ENCODE assay signal across 8 cellular contexts in the genomic region with DNA sequence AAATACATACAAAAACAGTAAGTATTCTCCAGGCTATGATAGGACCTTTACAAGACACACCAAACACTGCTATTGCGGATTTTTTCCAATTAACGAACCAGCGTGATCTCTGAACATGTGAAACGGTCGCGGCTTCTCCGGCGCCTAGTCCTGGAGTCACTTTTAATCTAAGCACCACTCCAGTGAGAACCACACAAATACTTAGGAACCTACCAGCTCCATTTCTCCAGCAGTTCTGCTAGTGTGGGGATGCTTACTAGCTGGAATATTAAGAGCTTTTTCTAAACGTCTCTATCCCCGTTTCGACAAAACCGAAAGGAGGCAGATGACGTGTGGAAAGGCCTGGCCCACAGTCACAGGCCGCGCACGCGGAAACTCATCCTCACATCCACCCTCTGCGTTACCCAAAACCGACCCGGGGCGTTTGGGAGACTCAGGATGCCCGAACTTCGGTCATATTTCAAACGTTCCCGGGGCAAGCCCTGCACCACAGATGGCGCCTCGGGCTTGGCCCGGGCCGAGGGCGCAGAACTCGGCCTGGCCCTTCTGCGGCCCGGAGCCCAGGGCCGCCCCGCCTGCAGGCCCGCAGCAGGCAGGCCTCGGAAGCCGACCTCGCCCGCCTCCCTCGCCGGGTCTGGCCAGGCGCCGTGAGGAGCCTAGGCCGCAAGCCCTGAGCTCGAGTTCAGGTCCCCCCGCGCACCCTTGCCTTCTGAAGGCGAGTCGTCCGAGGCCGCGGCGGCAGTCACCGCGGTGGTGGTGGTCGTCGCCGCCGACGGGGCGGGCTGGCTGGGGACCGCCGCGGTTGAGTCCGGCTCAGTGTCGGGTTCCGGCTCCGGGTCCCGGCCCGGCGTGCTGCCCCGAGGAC. TPM values are rescaled to one million over a fixed set of nuclear protein-coding genes. Genes with fewer than 3 reads are reported as not detected.
DNase-seq lines count a peak whose midpoint lies in the region; ATAC-seq and TF ChIP-seq lines count a peak whose summit lies in the region.

No MANE protein-coding gene starts in this region.

- H3K27ac ChIP-seq in Panc1 (ENCODE audit: low read length) (peak overlapping the region; percentile 95), neural progenitor cell (peak overlapping the region; percentile 65), stomach (peak overlapping the region; percentile 98 to 100 (median 99))

- no peak for TF ChIP-seq POLR2A in stomach (IDR thresholded peaks at IDR 0.05)

- POLR2A ChIA-PET in Panc1 (lab: Charles Lee), result no interaction called here

- H3K36me3 Mint-ChIP-seq in neural progenitor cell, result peaks cover 7% of the 10 kb centered on the region

- 0 to 1% (median 0%) methylated on average over 21 to 73 of the region's 73 CpGs for WGBS in stomach, 5 donors

- peaks cover 65% of the 10 kb centered on the region for H3K79me2 ChIP-seq in neural progenitor cell (ENCODE audit: low read depth)

- H3K27ac Mint-ChIP-seq in neural progenitor cell, result peak overlapping the region; percentile 78

- no peak for TF ChIP-seq EP300 in stomach (IDR thresholded peaks at IDR 0.05)

- peak overlapping the region; percentile 93 for H3K4me3 Mint-ChIP-seq in neural progenitor cell

- peaks cover 10% of the 10 kb centered on the region for H3K27me3 Mint-ChIP-seq in neural progenitor cell (ENCODE audit: insufficient read depth, low read depth)

- TF ChIP-seq CTCF in BE2C (IDR thresholded peaks at IDR 0.05; ENCODE audit: low read depth, low read length), result no peak
- no peak for TF ChIP-seq CTCF in Panc1 (IDR thresholded peaks at IDR 0.05)
- no peak for TF ChIP-seq CTCF in fibroblast of villous mesenchyme (IDR thresholded peaks at IDR 0.05; ENCODE audit: insufficient read depth, low read depth, low read length)
- TF ChIP-seq CTCF in neural progenitor cell (IDR thresholded peaks at IDR 0.05), result no peak
- no peak for TF ChIP-seq CTCF in stomach (IDR thresholded peaks at IDR 0.05)

- H3K9me3 Mint-ChIP-seq in neural progenitor cell, result no peaks in the 10 kb centered on the region

- peak; percentile 33 for ATAC-seq in GM19035 (IDR thresholded peaks at IDR 0.05; ENCODE audit: unreplicated experiment)
- peak; percentile 30 for ATAC-seq in HG03342 (IDR thresholded peaks at IDR 0.05; ENCODE audit: unreplicated experiment)
- ATAC-seq in Panc1, result peak; percentile 22

- peak; percentile 12 for DNase-seq in BE2C
- DNase-seq in Panc1 (ENCODE audit: low read depth, low spot score), result no peak
- peak; percentile 66 for DNase-seq in activated effector memory CD4-positive, alpha-beta T cell treated with Interleukin-2 at 50 U/mL for 16 hours
- DNase-seq in fibroblast of villous mesenchyme (ENCODE audit: low read depth), result peak; percentile 80
- DNase-seq in neural progenitor cell (ENCODE audit: low spot score), result peak; percentile 57
- peak; percentile 79 for DNase-seq in stomach

- no peaks in the 10 kb centered on the region for H3K4me1 ChIP-seq in BE2C
- peaks cover 13% of the 10 kb centered on the region; the same call in 1 of the 2 replicates for H3K4me1 ChIP-seq in Panc1 (ENCODE audit: control insufficient read depth, insufficient read depth, low read length)
- peaks cover 12% of the 10 kb centered on the region for H3K4me1 ChIP-seq in neural progenitor cell
- H3K4me1 ChIP-seq in stomach, result peaks cover 12 to 41% (median 30%) of the 10 kb centered on the region in 4 donors

- intact Hi-C loops in Panc1 (cut with micrococcal nuclease; ENCODE audit: unreplicated experiment) (no loop called here), stomach (cut with DNase I; ENCODE audit: low total_unique reads) (no loop called here)

- H4K20me1 ChIP-seq in neural progenitor cell (ENCODE audit: low read depth), result peaks cover 22% of the 10 kb centered on the region

- H3K36me3 ChIP-seq in BE2C (peaks cover 12% of the 10 kb centered on the region), Panc1 (ENCODE audit: control insufficient read depth, insufficient read depth, low read length) (peaks cover 16% of the 10 kb centered on the region), neural progenitor cell (peaks cover 9% of the 10 kb centered on the region), stomach (peaks cover 25 to 36% (median 32%) of the 10 kb centered on the region in 4 donors)

- CTCF ChIA-PET in Panc1 (lab: Charles Lee), result interaction anchor here (0.5 to 0.6 kb wide), 2 partner anchors 58 to 310 kb away, joined by 6 to 7 read pairs; no protein-coding TSS in a partner anchor

- H3F3A ChIP-seq in neural progenitor cell (ENCODE audit: low read depth), result peaks cover 28% of the 10 kb centered on the region

- H3K27me3 ChIP-seq in BE2C, result no peaks in the 10 kb centered on the region
- H3K27me3 ChIP-seq in Panc1 (ENCODE audit: control insufficient read depth, insufficient read depth, low read length), result no peaks in the 10 kb centered on the region
- no peaks in the 10 kb centered on the region for H3K27me3 ChIP-seq in neural progenitor cell
- H3K27me3 ChIP-seq in stomach, result no peaks in the 10 kb centered on the region

- H2AFZ ChIP-seq in neural progenitor cell (replicated peaks), result no peak overlapping the region

- BruUV-seq in Panc1 (replicated peaks; lab: Mats Ljungman, UMichigan), result no TSS peak

- H3K4me3 ChIP-seq in BE2C (ENCODE audit: low read depth, low read length), result peak overlapping the region; percentile 67
- H3K4me3 ChIP-seq in Panc1 (ENCODE audit: low read depth in 2 of 2, low read length in 2 of 2), result peak overlapping the region; percentile 86 to 99
- peak overlapping the region; percentile 93 for H3K4me3 ChIP-seq in fibroblast of villous mesenchyme (ENCODE audit: low read depth, low read length)
- H3K4me3 ChIP-seq in neural progenitor cell, result peak overlapping the region; percentile 72
- peak overlapping the region; percentile 64 to 94 (median 75) for H3K4me3 ChIP-seq in stomach

- H3K4me1 Mint-ChIP-seq in neural progenitor cell, result peaks cover 21% of the 10 kb centered on the region

- H3K9me3 ChIP-seq in BE2C (no peaks in the 10 kb centered on the region), Panc1 (ENCODE audit: control insufficient read depth, insufficient read depth, low read depth, low read length) (no peaks in the 10 kb centered on the region), neural progenitor cell (ENCODE audit: low read depth) (no peaks in the 10 kb centered on the region), stomach (no peaks in the 10 kb centered on the region)

- in situ Hi-C loops in Panc1 (cut with HindIII; ENCODE audit: low pct_unique_long_range_greater_than_20kb, low sequenced_read_pairs), result no loop called here

- H3K4me2 ChIP-seq in neural progenitor cell, result peak overlapping the region; percentile 81

- peak overlapping the region; percentile 94 for H3K9ac ChIP-seq in neural progenitor cell

RNA-seq across cellular contexts. Expression of gene FNBP4, which starts 0.5 kb away (rescaled TPM):
- polyA plus RNA-seq in BE2C (2012; ENCODE audit: insufficient read depth, insufficient read length, low read depth), result 29.9 TPM
- 68.3 TPM for total RNA-seq in Panc1 (2021; ENCODE audit: unreplicated experiment)
- polyA plus RNA-seq in Panc1 (2012; ENCODE audit: insufficient read length), result 23.8 TPM
- 107 and 120 TPM in 2 replicates for total RNA-seq in fibroblast of villous mesenchyme
- total RNA-seq in neural progenitor cell (ENCODE audit: low replicate concordance), result 131 and 153 TPM in 2 replicates
- total RNA-seq in stomach, result 100 to 1,000 TPM in 4 of 5 donors, 10 to 100 TPM in 1; 96.2 to 487 (median 202) TPM
- polyA plus RNA-seq in stomach, result 10 to 100 TPM; 10.6 to 29.4 (median 17.9) TPM

RNA-seq across cellular contexts. Expression of gene AGBL2, which starts 51.4 kb away (rescaled TPM):
- polyA plus RNA-seq in BE2C (2012; ENCODE audit: insufficient read depth, insufficient read length, low read depth), result not detected
- total RNA-seq in Panc1 (2021; ENCODE audit: unreplicated experiment) (6.8 TPM), fibroblast of villous mesenchyme (0.64 and 1.3 TPM in 2 replicates), neural progenitor cell (ENCODE audit: low replicate concordance) (2.5 and 3.7 TPM in 2 replicates), stomach (10 to 100 TPM in 1 of 5 donors, 1 to 10 TPM in 1, under 1 TPM in 1, not detected in 2; 0.92 to 11.7 (median 9.9) TPM)
- 3.2 TPM for polyA plus RNA-seq in Panc1 (2012; ENCODE audit: insufficient read length)
- under 1 TPM in 2 of 3 donors, not detected in 1; 0.56 to 0.90 TPM for polyA plus RNA-seq in stomach
